In genomic region chr6:47064274-47064673, GRCh38 we compare ENCODE assay signal across 18 cellular contexts. TPM values are rescaled to one million over a fixed set of nuclear protein-coding genes. Genes with fewer than 3 reads are reported as not detected.
A peak's percentile ranks its signal among the peaks of the same experiment; 100 is the strongest.
DNase-seq lines count a peak whose midpoint lies in the region; ATAC-seq, FAIRE-seq and TF ChIP-seq lines count a peak whose summit lies in the region.
"Had no signal": no experiment of that assay in that cellular context is flagged by ENCODE, and none has a peak within 500 bp of the region (broad histone marks: within the 10 kb centered on the region; RNA-seq: fewer than 3 reads in every experiment).

No MANE protein-coding gene starts in this region.

- H3K27ac Mint-ChIP-seq in type B pancreatic cell = no peak overlapping the region
- H3K27ac Mint-ChIP-seq in HFFc6 = no peak overlapping the region
- H3K27ac Mint-ChIP-seq: activated CD4-positive, alpha-beta T cell treated with anti-CD3 and anti-CD28 coated beads, Interleukin-2, amount 10 ng/mL, durations not matched to agents 24 days and 14 days had no signal

- peak overlapping the region; percentile 1 for H3K4me2 ChIP-seq in OCI-LY3 (ENCODE audit: low read length)
- H3K4me2 ChIP-seq: BLaER1 treated with 17β-estradiol and CSF1 and Interleukin-3, amounts not matched to agents 10 nM and 100 nM had no signal

- H3K4me1 ChIP-seq in OCI-LY3 (ENCODE audit: low read length) = peaks cover 7% of the 10 kb centered on the region

- H3K9me3 Mint-ChIP-seq in type B pancreatic cell = peaks cover 4% of the 10 kb centered on the region
- no peaks in the 10 kb centered on the region for H3K9me3 Mint-ChIP-seq in HFFc6
- H3K9me3 Mint-ChIP-seq: activated CD4-positive, alpha-beta T cell treated with anti-CD3 and anti-CD28 coated beads, Interleukin-2, amount 10 ng/mL, durations not matched to agents 24 days and 14 days had no signal

- no peak overlapping the region for H3K9ac ChIP-seq in OCI-LY3 (ENCODE audit: low read length)
- H3K9ac ChIP-seq: BLaER1 treated with 17β-estradiol and CSF1 and Interleukin-3, amounts not matched to agents 10 nM and 100 nM had no signal

- H3K9me3 ChIP-seq in OCI-LY3 (ENCODE audit: insufficient read depth, low read length) = no peaks in the 10 kb centered on the region
- H3K9me3 ChIP-seq: lower lobe of right lung had no signal

- H3K4me3 Mint-ChIP-seq in type B pancreatic cell = no peak overlapping the region
- H3K4me3 Mint-ChIP-seq in HFFc6 = no peak overlapping the region
- H3K4me3 Mint-ChIP-seq: activated CD4-positive, alpha-beta T cell treated with anti-CD3 and anti-CD28 coated beads, Interleukin-2, amount 10 ng/mL, durations not matched to agents 24 days and 14 days had no signal

- DNase-seq in GM12892 (ENCODE audit: insufficient read length) (no peak), type B pancreatic cell (ENCODE audit: extremely low spot score, unreplicated experiment) (no peak), HFFc6 (no peak), C1 segment of cervical spinal cord (lab: John Stamatoyannopoulos, UW) (no peak)
- DNase-seq: activated CD4-positive, alpha-beta T cell treated with anti-CD3 and anti-CD28 coated beads, Interleukin-2, amount 10 ng/mL, durations not matched to agents 24 days and 14 days; activated effector memory CD4-positive, alpha-beta T cell treated with Interleukin-2 at 50 U/mL for 16 hours; brain microvascular endothelial cell; lower lobe of right lung; NCI-H1105; NCI-H510A treated with DMSO at 0.1 percent for 48 hours; substantia nigra had no signal

- no peaks in the 10 kb centered on the region for H3K79me2 ChIP-seq in OCI-LY3 (ENCODE audit: low read length)

- H3K27me3 Mint-ChIP-seq in type B pancreatic cell (no peaks in the 10 kb centered on the region), HFFc6 (ENCODE audit: insufficient read depth) (peaks cover 2% of the 10 kb centered on the region)
- H3K27me3 Mint-ChIP-seq: activated CD4-positive, alpha-beta T cell treated with anti-CD3 and anti-CD28 coated beads, Interleukin-2, amount 10 ng/mL, durations not matched to agents 24 days and 14 days had no signal

- H3K36me3 ChIP-seq in OCI-LY3 (replicated peaks; ENCODE audit: low read depth, low read length) = no peaks in the 10 kb centered on the region
- H3K36me3 ChIP-seq: BLaER1 treated with 17β-estradiol and CSF1 and Interleukin-3, amounts not matched to agents 10 nM and 100 nM; brain microvascular endothelial cell; lower lobe of right lung had no signal

- FAIRE-seq in GM12892 (lab: Jason Lieb, UNC) = peak; percentile 14
- FAIRE-seq: endometrium had no signal

- no peak for TF ChIP-seq CTCF in OCI-LY3 (IDR thresholded peaks at IDR 0.05; ENCODE audit: low read depth, low read length)
- TF ChIP-seq CTCF in type B pancreatic cell (conservative IDR thresholded peaks at IDR 0.05) = no peak
- no peak for TF ChIP-seq CTCF in HFFc6 (IDR thresholded peaks at IDR 0.05)

- no peaks in the 10 kb centered on the region for H3K27me3 ChIP-seq in OCI-LY3 (ENCODE audit: low read depth, low read length)
- H3K27me3 ChIP-seq: BLaER1 treated with 17β-estradiol and CSF1 and Interleukin-3, amounts not matched to agents 10 nM and 100 nM; brain microvascular endothelial cell had no signal

- H3K4me3 ChIP-seq in OCI-LY3 (ENCODE audit: low read length) = no peak overlapping the region
- H3K4me3 ChIP-seq: BLaER1 treated with 17β-estradiol and CSF1 and Interleukin-3, amounts not matched to agents 10 nM and 100 nM; coronary artery; lower lobe of right lung had no signal

- no peak for TF ChIP-seq POLR2A in GM12892 (IDR thresholded peaks at IDR 0.05; ENCODE audit: low read depth, low read length)

- no peak overlapping the region for H2AFZ ChIP-seq in OCI-LY3 (ENCODE audit: low read depth, low read length)

- no peak overlapping the region for H3K27ac ChIP-seq in OCI-LY3 (ENCODE audit: low read length)
- H3K27ac ChIP-seq: BLaER1 treated with 17β-estradiol and CSF1 and Interleukin-3, amounts not matched to agents 10 nM and 100 nM; brain microvascular endothelial cell; coronary artery; lower lobe of right lung had no signal

- peak; percentile 62 for ATAC-seq in GM19023 (IDR thresholded peaks at IDR 0.05; ENCODE audit: unreplicated experiment)
- ATAC-seq in HG02885 (IDR thresholded peaks at IDR 0.05; ENCODE audit: poor library complexity, unreplicated experiment) = peak; percentile 68
- no peak for ATAC-seq in HG02852 (IDR thresholded peaks at IDR 0.05; ENCODE audit: unreplicated experiment)
- ATAC-seq: lower lobe of right lung had no signal

- H3K4me1 Mint-ChIP-seq in type B pancreatic cell (ENCODE audit: unreplicated experiment) (no peaks in the 10 kb centered on the region), HFFc6 (ENCODE audit: low read depth) (no peaks in the 10 kb centered on the region; the same call in 1 of the 2 replicates)
- H3K4me1 Mint-ChIP-seq: activated CD4-positive, alpha-beta T cell treated with anti-CD3 and anti-CD28 coated beads, Interleukin-2, amount 10 ng/mL, durations not matched to agents 24 days and 14 days had no signal

- H4K20me1 ChIP-seq in OCI-LY3 (ENCODE audit: insufficient read depth, low read length) = no peaks in the 10 kb centered on the region
- H4K20me1 ChIP-seq: BLaER1 treated with 17β-estradiol and CSF1 and Interleukin-3, amounts not matched to agents 10 nM and 100 nM had no signal

- peaks cover 5% of the 10 kb centered on the region for H3K36me3 Mint-ChIP-seq in type B pancreatic cell
- H3K36me3 Mint-ChIP-seq in HFFc6 (ENCODE audit: low read depth) = no peaks in the 10 kb centered on the region

RNA-seq across cellular contexts. Expression of gene ADGRF1, which starts 22.1 kb away (rescaled TPM):
- not detected for polyA plus RNA-seq in GM12892 (2012; ENCODE audit: missing spikeins)
- 20.0 and 36.0 TPM in 2 replicates for total RNA-seq in type B pancreatic cell (ENCODE audit: low replicate concordance)
- total RNA-seq in HFFc6 (2021; fragmentation: NEBNext Ultra II Directional; extraction: Animal tissue kit (Norgen Biotek cat#: 25700)) = not detected
- total RNA-seq: activated CD4-positive, alpha-beta T cell treated with anti-CD3 and anti-CD28 coated beads, Interleukin-2, amount 10 ng/mL, durations not matched to agents 24 days and 14 days had no signal

Comparison
In these comparisons a context has a peak if more than half of its experiments do, and no peak if none do; other contexts are left out.
1. RNA of gene ADGRF1, which starts 22.1 kb away (total RNA-seq): 20.0 to 36.0 TPM in type B pancreatic cell; not detected in HFFc6; every median in the first group is over 10 times any median in the second.